Comparison of ENCODE assay signal across 11 cellular contexts in the genomic region with DNA sequence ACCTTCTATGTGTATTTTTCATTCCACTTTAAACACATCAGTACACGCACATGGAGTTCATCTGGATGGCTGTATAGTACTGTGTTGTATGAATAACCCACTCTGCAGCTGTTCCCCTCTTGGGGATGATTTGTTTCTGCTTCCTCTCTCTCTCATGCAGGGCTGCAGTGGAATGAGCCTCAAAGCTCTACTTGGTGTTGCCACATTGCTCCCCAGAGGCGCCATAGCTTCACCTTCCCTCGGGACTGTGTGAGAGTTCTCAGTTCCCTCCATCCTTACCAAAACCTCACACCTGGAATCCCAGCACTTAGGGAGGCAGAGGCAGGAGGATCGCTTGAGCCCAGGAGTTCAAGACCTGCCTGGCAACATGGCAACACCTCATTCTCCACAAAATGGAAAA.
DNase-seq lines count a peak whose midpoint lies in the region; ATAC-seq lines count a peak whose summit lies in the region.
"Had no signal": no experiment of that assay in that cellular context is flagged by ENCODE, and none has a peak within 500 bp of the region (broad histone marks: within the 10 kb centered on the region; RNA-seq: fewer than 3 reads in every experiment).

No MANE protein-coding gene starts in this region.

- DNase-seq in germinal center (ENCODE audit: low spot score) (peak; percentile 33), glomerular visceral epithelial cell (ENCODE audit: extremely low spot score) (no peak), nucleus accumbens (lab: John Stamatoyannopoulos, UW) (no peak)
- DNase-seq: caudate nucleus, foreskin keratinocyte, psoas muscle, SW 1271 had no signal

- ATAC-seq in GM18517 (IDR thresholded peaks at IDR 0.05; ENCODE audit: unreplicated experiment) (peak; percentile 54), GM21423 (IDR thresholded peaks at IDR 0.05; ENCODE audit: unreplicated experiment) (peak; percentile 76), HG03432 (IDR thresholded peaks at IDR 0.05; ENCODE audit: unreplicated experiment) (peak; percentile 74), GM18498 (IDR thresholded peaks at IDR 0.05; ENCODE audit: unreplicated experiment) (no peak)
- ATAC-seq: foreskin keratinocyte had no signal
